In the genomic region with DNA sequence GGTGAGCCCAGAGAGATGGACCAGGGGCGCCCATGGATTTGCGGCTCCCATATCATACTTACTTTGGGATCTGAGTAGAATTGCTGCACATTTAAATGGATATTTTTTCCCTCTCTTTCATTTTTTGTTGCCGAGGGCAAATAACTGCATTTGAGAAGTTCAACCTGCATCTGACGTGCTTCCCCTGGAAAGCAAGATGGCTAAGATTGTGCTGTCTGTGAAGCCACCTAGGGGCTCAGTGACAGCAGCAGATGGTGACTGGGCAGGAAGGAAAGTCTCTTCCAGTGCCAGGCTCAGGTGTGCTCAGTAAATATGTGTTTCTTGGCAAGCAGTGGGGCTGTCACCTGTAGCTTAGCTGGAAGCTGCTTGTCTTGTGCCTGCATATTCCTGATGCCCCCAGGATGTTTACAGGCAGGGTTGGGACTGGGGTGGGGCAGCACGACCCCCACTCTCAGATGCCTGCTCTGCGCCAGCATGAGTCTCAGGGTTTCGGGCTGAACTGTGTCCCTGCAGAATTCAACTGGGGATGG, we compare ENCODE assay signal across 1 cellular context.
TF ChIP-seq lines count a peak whose summit lies in the region.

No MANE protein-coding gene starts in this region.

TF ChIP-seq in HepG2, 621 proteins besides CTCF, POLR2A, EP300 and RAD21 (continued from another document):
- TF ChIP-seq, protein P1, sequence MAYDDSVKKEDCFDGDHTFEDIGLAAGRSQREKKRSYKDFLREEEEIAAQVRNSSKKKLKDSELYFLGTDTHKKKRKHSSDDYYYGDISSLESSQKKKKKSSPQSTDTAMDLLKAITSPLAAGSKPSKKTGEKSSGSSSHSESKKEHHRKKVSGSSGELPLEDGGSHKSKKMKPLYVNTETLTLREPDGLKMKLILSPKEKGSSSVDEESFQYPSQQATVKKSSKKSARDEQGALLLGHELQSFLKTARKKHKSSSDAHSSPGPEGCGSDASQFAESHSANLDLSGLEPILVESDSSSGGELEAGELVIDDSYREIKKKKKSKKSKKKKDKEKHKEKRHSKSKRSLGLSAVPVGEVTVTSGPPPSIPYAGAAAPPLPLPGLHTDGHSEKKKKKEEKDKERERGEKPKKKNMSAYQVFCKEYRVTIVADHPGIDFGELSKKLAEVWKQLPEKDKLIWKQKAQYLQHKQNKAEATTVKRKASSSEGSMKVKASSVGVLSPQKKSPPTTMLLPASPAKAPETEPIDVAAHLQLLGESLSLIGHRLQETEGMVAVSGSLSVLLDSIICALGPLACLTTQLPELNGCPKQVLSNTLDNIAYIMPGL (CRISPR knock-in tag; IDR thresholded peaks at IDR 0.05; ENCODE audit: borderline replicate concordance in 1 of 2, low read depth in 1 of 2), result no peak
- no peak for TF ChIP-seq MYC (CRISPR knock-in tag; IDR thresholded peaks at IDR 0.05; ENCODE audit: borderline replicate concordance)
- no peak for TF ChIP-seq ELF1 (CRISPR knock-in tag; IDR thresholded peaks at IDR 0.05)
- TF ChIP-seq ADNP (CRISPR knock-in tag; IDR thresholded peaks at IDR 0.05), result no peak
- no peak for TF ChIP-seq YEATS4 (CRISPR knock-in tag; IDR thresholded peaks at IDR 0.05; ENCODE audit: borderline replicate concordance)
- TF ChIP-seq HMGA1 (CRISPR knock-in tag; conservative IDR thresholded peaks at IDR 0.05), result no peak
- TF ChIP-seq U2AF2 (IDR thresholded peaks at IDR 0.05; ENCODE audit: low read depth, low read length), result no peak
- TF ChIP-seq NFIB (CRISPR knock-in tag; IDR thresholded peaks at IDR 0.05; ENCODE audit: borderline replicate concordance), result no peak
- no peak for TF ChIP-seq ZNF670 (CRISPR knock-in tag; IDR thresholded peaks at IDR 0.05; ENCODE audit: borderline replicate concordance)
- TF ChIP-seq, protein P2, sequence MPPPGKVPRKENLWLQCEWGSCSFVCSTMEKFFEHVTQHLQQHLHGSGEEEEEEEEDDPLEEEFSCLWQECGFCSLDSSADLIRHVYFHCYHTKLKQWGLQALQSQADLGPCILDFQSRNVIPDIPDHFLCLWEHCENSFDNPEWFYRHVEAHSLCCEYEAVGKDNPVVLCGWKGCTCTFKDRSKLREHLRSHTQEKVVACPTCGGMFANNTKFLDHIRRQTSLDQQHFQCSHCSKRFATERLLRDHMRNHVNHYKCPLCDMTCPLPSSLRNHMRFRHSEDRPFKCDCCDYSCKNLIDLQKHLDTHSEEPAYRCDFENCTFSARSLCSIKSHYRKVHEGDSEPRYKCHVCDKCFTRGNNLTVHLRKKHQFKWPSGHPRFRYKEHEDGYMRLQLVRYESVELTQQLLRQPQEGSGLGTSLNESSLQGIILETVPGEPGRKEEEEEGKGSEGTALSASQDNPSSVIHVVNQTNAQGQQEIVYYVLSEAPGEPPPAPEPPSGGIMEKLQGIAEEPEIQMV (CRISPR knock-in tag; IDR thresholded peaks at IDR 0.05; ENCODE audit: low read depth), result no peak
- TF ChIP-seq MYNN (CRISPR knock-in tag; IDR thresholded peaks at IDR 0.05; ENCODE audit: low read depth), result no peak
- TF ChIP-seq, protein P3, sequence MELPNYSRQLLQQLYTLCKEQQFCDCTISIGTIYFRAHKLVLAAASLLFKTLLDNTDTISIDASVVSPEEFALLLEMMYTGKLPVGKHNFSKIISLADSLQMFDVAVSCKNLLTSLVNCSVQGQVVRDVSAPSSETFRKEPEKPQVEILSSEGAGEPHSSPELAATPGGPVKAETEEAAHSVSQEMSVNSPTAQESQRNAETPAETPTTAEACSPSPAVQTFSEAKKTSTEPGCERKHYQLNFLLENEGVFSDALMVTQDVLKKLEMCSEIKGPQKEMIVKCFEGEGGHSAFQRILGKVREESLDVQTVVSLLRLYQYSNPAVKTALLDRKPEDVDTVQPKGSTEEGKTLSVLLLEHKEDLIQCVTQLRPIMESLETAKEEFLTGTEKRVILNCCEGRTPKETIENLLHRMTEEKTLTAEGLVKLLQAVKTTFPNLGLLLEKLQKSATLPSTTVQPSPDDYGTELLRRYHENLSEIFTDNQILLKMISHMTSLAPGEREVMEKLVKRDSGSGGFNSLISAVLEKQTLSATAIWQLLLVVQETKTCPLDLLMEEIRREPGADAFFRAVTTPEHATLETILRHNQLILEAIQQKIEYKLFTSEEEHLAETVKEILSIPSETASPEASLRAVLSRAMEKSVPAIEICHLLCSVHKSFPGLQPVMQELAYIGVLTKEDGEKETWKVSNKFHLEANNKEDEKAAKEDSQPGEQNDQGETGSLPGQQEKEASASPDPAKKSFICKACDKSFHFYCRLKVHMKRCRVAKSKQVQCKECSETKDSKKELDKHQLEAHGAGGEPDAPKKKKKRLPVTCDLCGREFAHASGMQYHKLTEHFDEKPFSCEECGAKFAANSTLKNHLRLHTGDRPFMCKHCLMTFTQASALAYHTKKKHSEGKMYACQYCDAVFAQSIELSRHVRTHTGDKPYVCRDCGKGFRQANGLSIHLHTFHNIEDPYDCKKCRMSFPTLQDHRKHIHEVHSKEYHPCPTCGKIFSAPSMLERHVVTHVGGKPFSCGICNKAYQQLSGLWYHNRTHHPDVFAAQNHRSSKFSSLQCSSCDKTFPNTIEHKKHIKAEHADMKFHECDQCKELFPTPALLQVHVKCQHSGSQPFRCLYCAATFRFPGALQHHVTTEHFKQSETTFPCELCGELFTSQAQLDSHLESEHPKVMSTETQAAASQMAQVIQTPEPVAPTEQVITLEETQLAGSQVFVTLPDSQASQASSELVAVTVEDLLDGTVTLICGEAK (IDR thresholded peaks at IDR 0.05), result no peak
- TF ChIP-seq, protein P3 (CRISPR knock-in tag; IDR thresholded peaks at IDR 0.05), result no peak
- TF ChIP-seq, protein P4, sequence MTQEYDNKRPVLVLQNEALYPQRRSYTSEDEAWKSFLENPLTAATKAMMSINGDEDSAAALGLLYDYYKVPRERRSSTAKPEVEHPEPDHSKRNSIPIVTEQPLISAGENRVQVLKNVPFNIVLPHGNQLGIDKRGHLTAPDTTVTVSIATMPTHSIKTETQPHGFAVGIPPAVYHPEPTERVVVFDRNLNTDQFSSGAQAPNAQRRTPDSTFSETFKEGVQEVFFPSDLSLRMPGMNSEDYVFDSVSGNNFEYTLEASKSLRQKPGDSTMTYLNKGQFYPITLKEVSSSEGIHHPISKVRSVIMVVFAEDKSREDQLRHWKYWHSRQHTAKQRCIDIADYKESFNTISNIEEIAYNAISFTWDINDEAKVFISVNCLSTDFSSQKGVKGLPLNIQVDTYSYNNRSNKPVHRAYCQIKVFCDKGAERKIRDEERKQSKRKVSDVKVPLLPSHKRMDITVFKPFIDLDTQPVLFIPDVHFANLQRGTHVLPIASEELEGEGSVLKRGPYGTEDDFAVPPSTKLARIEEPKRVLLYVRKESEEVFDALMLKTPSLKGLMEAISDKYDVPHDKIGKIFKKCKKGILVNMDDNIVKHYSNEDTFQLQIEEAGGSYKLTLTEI (CRISPR knock-in tag; conservative IDR thresholded peaks at IDR 0.05), result no peak
- TF ChIP-seq ZNF343 (CRISPR knock-in tag; IDR thresholded peaks at IDR 0.05), result no peak
- no peak for TF ChIP-seq ZNF737 (CRISPR knock-in tag; IDR thresholded peaks at IDR 0.05; ENCODE audit: borderline replicate concordance)
- no peak for TF ChIP-seq MAFK (conservative IDR thresholded peaks at IDR 0.05 in 1 of 2, IDR thresholded peaks at IDR 0.05 in 1 of 2; ENCODE audit: low read length in 2 of 2)
- TF ChIP-seq ZNF224 (CRISPR knock-in tag; IDR thresholded peaks at IDR 0.05), result no peak
TF ChIP-seq in HepG2: peak in this region for 0.
